In the genomic region with DNA sequence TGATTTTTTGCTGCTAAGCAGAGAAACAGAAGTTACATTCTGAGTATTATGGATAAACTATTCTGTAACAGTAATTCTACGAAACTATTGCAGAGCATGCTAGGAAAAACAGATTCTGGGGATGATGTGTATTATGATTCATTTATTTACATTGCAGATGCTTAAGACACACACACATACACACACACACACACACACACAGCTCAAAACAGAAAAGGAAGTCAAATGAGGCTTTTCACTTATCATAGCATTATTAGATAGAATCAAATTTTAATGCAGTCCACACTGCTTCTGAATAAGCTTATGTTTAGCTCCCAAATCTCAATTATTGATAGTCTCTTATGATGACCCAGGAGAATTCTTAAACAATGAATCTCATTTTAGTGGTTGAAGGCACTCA, we compare ENCODE assay signal across 1 cellular context.
A peak's percentile ranks its signal among the peaks of the same experiment; 100 is the strongest.
TF ChIP-seq lines count a peak whose summit lies in the region.

No MANE protein-coding gene starts in this region.

TF ChIP-seq in IMR-90, 13 proteins besides CTCF, POLR2A, EP300 and RAD21:
- TF ChIP-seq SMC3 (IDR thresholded peaks at IDR 0.05; ENCODE audit: low read depth, low read length) (peak; percentile 4; the same call in 1 of the 2 replicates), BHLHE40 (IDR thresholded peaks at IDR 0.05; ENCODE audit: low read depth, low read length) (peak; percentile 47), RCOR1 (IDR thresholded peaks at IDR 0.05; ENCODE audit: insufficient replicate concordance, low read length) (no peak), NFE2L2 (IDR thresholded peaks at IDR 0.05; ENCODE audit: low read depth, low read length) (no peak), FOS (IDR thresholded peaks at IDR 0.05; ENCODE audit: low read depth, low read length) (peak; percentile 88), ELK1 (IDR thresholded peaks at IDR 0.05; ENCODE audit: borderline replicate concordance, low read depth, low read length) (no peak), CEBPB (IDR thresholded peaks at IDR 0.05; ENCODE audit: low read depth, low read length) (peak; percentile 24; the same call in 1 of the 2 replicates)
- TF ChIP-seq, protein P1, sequence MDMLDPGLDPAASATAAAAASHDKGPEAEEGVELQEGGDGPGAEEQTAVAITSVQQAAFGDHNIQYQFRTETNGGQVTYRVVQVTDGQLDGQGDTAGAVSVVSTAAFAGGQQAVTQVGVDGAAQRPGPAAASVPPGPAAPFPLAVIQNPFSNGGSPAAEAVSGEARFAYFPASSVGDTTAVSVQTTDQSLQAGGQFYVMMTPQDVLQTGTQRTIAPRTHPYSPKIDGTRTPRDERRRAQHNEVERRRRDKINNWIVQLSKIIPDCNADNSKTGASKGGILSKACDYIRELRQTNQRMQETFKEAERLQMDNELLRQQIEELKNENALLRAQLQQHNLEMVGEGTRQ (IDR thresholded peaks at IDR 0.05; ENCODE audit: low read depth, low read length): no peak
TF ChIP-seq in IMR-90: peak in this region for 4.
